28 cellular contexts compared by ENCODE assay signal in genomic region chr1:156911587-156912298, GRCh38. TPM values are rescaled to one million over a fixed set of nuclear protein-coding genes. Genes with fewer than 3 reads are reported as not detected.
DNase-seq lines count a peak whose midpoint lies in the region; TF ChIP-seq lines count a peak whose summit lies in the region.
"Had no signal": no experiment of that assay in that cellular context is flagged by ENCODE, and none has a peak within 500 bp of the region (broad histone marks: within the 10 kb centered on the region; RNA-seq: fewer than 3 reads in every experiment).

No MANE protein-coding gene starts in this region.

- peak; percentile 41 for DNase-seq in NCI-H1105 treated with DMSO at 0.1 percent for 48 hours (lab: John Stamatoyannopoulos, UW)
- no peak for DNase-seq in NCI-H1105 (lab: John Stamatoyannopoulos, UW)
- DNase-seq in NB4 (ENCODE audit: low read depth), result peak; percentile 49
- peak; percentile 44 for DNase-seq in SKM-1 (lab: John Stamatoyannopoulos, UW; ENCODE audit: unreplicated experiment)
- no peak for DNase-seq in GOT3 (lab: John Stamatoyannopoulos, UW)
- no peak for DNase-seq in H4 (ENCODE audit: low spot score)
- no peak for DNase-seq in caudate nucleus (lab: John Stamatoyannopoulos, UW)
- DNase-seq: activated B cell treated with CpG ODN at 0.5 μM for 24 hours; activated CD4-positive, alpha-beta memory T cell treated with anti-CD3 and anti-CD28 coated beads for 36 hours; activated naive CD4-positive, alpha-beta T cell; amniotic stem cell; DND-41; HFFc6; NCI-H2171 treated with DMSO at 0.1 percent for 48 hours; NCI-H82; small intestine; stimulated activated CD4-positive, alpha-beta T cell treated with anti-CD3 and anti-CD28 coated beads, Interleukin-2, amount 100 ng/mL, for 48 hours; T-helper 1 cell; upper lobe of left lung had no signal

- H3K27ac ChIP-seq in caudate nucleus (ENCODE audit: low read depth, low read length), result no peak overlapping the region
- H3K27ac ChIP-seq: C4-2B, upper lobe of left lung had no signal

- peaks cover 39% of the 10 kb centered on the region for H3K36me3 Mint-ChIP-seq in nephron (ENCODE audit: low read depth)
- H3K36me3 Mint-ChIP-seq: activated CD4-positive, alpha-beta memory T cell treated with anti-CD3 and anti-CD28 coated beads for 36 hours; natural killer cell treated with Interleukin-12 subunit alpha and Interleukin-12 subunit beta and Interleukin-15 and Interleukin-18, amount 100 ng/mL, for 72 hours had no signal

- H3K9me3 Mint-ChIP-seq in nephron, result no peaks in the 10 kb centered on the region
- H3K9me3 Mint-ChIP-seq: activated B cell treated with CpG ODN at 0.5 μM for 24 hours; activated CD4-positive, alpha-beta memory T cell treated with anti-CD3 and anti-CD28 coated beads for 36 hours; central memory CD8-positive, alpha-beta T cell; HFFc6; natural killer cell treated with Interleukin-12 subunit alpha and Interleukin-12 subunit beta and Interleukin-15 and Interleukin-18, amount 100 ng/mL, for 72 hours had no signal

- H3K4me1 Mint-ChIP-seq in nephron, result peaks cover 36% of the 10 kb centered on the region
- H3K4me1 Mint-ChIP-seq: activated B cell treated with CpG ODN at 0.5 μM for 24 hours had no signal

- H3K27ac Mint-ChIP-seq in nephron, result peak overlapping the region; percentile 2 to 39 (median 35)
- H3K27ac Mint-ChIP-seq: activated B cell treated with CpG ODN at 0.5 μM for 24 hours; activated CD4-positive, alpha-beta memory T cell treated with anti-CD3 and anti-CD28 coated beads for 36 hours; HFFc6; IgD-negative memory B cell; natural killer cell treated with Interleukin-12 subunit alpha and Interleukin-12 subunit beta and Interleukin-15 and Interleukin-18, amount 100 ng/mL, for 72 hours; progenitor cell of endocrine pancreas had no signal

- no peak for TF ChIP-seq POLR2A in NB4 (IDR thresholded peaks at IDR 0.05; ENCODE audit: extremely low read depth, insufficient read length)

- no peak overlapping the region for H3K4me3 Mint-ChIP-seq in nephron
- H3K4me3 Mint-ChIP-seq: activated B cell treated with CpG ODN at 0.5 μM for 24 hours; activated CD4-positive, alpha-beta memory T cell treated with anti-CD3 and anti-CD28 coated beads for 36 hours; central memory CD8-positive, alpha-beta T cell; HFFc6; IgD-negative memory B cell; natural killer cell treated with Interleukin-12 subunit alpha and Interleukin-12 subunit beta and Interleukin-15 and Interleukin-18, amount 100 ng/mL, for 72 hours had no signal

- no peak for TF ChIP-seq CTCF in NB4 (IDR thresholded peaks at IDR 0.05; ENCODE audit: low read depth, low read length)
- no peak for TF ChIP-seq CTCF in nephron (IDR thresholded peaks at IDR 0.05; ENCODE audit: unreplicated experiment in 3 of 3)

- no peak overlapping the region for H3K4me3 ChIP-seq in NB4 (ENCODE audit: low read depth, low read length)
- H3K4me3 ChIP-seq: upper lobe of left lung had no signal

- peaks cover 10% of the 10 kb centered on the region for H3K27me3 Mint-ChIP-seq in nephron (ENCODE audit: low read depth)

RNA-seq across cellular contexts. Expression of gene LRRC71, which starts 8.7 kb away (rescaled TPM):
- not detected in 2 replicates for total RNA-seq in H4 (2014; rRNA removed; shearing (Covaris generic))
- total RNA-seq: activated B cell treated with CpG ODN at 0.5 μM for 24 hours; activated CD4-positive, alpha-beta memory T cell treated with anti-CD3 and anti-CD28 coated beads for 36 hours; epithelial cell of proximal tubule; natural killer cell treated with Interleukin-12 subunit alpha and Interleukin-12 subunit beta and Interleukin-15 and Interleukin-18, amount 100 ng/mL, for 72 hours; progenitor cell of endocrine pancreas; RPMI7951 had no signal

RNA-seq across cellular contexts. Expression of gene PEAR1, which starts 18.2 kb away (rescaled TPM):
- not detected in 2 replicates for total RNA-seq in H4 (2014; rRNA removed; shearing (Covaris generic))
- total RNA-seq: activated B cell treated with CpG ODN at 0.5 μM for 24 hours; activated CD4-positive, alpha-beta memory T cell treated with anti-CD3 and anti-CD28 coated beads for 36 hours; progenitor cell of endocrine pancreas; RPMI7951 had no signal

RNA-seq across cellular contexts. Expression of gene NTRK1, which starts 51.1 kb away (rescaled TPM):
- 0.10 TPM in 1 of 2 replicates, not detected in the other for total RNA-seq in H4 (2014; rRNA removed; shearing (Covaris generic))
- total RNA-seq: epithelial cell of proximal tubule, progenitor cell of endocrine pancreas, RPMI7951 had no signal

RNA-seq across cellular contexts. Expression of gene INSRR, which starts 52.8 kb away (rescaled TPM):
- total RNA-seq in H4 (2014; rRNA removed; shearing (Covaris generic)), result not detected in 2 replicates
- total RNA-seq: activated B cell treated with CpG ODN at 0.5 μM for 24 hours, epithelial cell of proximal tubule, glomerular endothelial cell, HFFc6, progenitor cell of endocrine pancreas, RPMI7951 had no signal

Comparison
In these comparisons a context has a peak if more than half of its experiments do, and no peak if none do; other contexts are left out.
1. DNase-seq: peak in NCI-H1105 treated with DMSO at 0.1 percent for 48 hours (single experiment), NB4 (single experiment) and SKM-1 (single experiment); none in NCI-H1105 (single experiment), GOT3 (single experiment), H4 (single experiment) and caudate nucleus (0 of 61).